1 cellular context compared by ENCODE assay signal in the genomic region with DNA sequence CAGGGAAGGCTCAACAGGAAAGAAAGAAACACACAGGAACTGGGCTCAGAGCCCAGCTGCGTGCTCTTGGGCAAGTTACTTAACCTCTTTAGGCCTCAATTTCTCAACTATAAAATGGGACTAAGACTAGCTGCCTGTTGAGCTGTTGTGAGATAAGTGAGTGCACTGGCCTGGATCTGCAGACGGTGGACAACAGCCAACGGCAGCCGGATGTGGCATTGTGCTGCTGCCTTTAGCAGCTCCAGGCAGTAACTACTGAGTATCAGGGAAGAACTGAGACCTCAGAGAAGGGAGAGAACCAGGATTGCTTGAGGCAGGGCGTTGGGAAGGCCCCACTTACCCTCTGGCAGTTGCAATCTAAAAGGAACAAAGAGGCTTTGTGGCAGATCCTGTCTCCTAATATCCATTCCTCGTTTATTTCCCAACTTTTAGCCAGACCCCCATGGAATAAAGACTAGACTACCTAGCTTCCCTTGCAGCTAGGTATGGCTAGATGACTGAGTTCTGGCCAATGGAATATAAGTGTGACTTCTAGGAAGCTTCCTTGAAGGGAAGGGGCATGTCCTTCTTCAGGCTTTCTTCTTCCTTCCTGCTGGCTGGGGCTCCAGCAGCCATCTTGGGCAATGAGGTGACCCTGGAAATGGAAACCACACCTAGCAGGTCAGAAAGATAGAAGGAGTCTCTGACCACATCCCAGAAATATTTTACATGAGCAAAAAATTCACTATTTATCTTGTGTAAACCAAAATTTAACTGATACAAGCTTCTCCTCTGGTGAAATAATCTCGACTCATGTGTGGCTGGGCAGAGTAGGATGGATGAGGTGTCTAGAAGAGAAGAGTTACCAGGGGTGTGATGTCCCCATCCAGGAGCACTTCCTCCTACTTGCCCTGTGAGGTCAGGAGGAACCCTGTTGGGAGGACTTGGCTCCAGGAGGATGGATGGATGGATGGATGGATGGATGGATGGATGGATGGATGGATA.
A peak's percentile ranks its signal among the peaks of the same experiment; 100 is the strongest.
TF ChIP-seq lines count a peak whose summit lies in the region.

No MANE protein-coding gene starts in this region.

TF ChIP-seq in K562, 482 proteins besides CTCF, POLR2A, EP300 and RAD21 (continued from another document):
- no peak for TF ChIP-seq TAF1 (IDR thresholded peaks at IDR 0.05; ENCODE audit: control insufficient read depth, extremely low read depth, insufficient read depth, low read length, severe bottlenecking)
- TF ChIP-seq ZNF140 (CRISPR knock-in tag; IDR thresholded peaks at IDR 0.05), result no peak
- TF ChIP-seq PCBP1 (IDR thresholded peaks at IDR 0.05; ENCODE audit: low read depth, low read length, poor library complexity, severe bottlenecking), result no peak
- peak in 1 of 3 experiments; percentile 11 for TF ChIP-seq YY1 (IDR thresholded peaks at IDR 0.05; ENCODE audit: borderline replicate concordance in 1 of 3, control insufficient read depth in 1 of 3, extremely low read depth in 1 of 3, insufficient read depth in 3 of 3, insufficient read length in 1 of 3, insufficient replicate concordance in 2 of 3, low read depth in 1 of 3, low read length in 2 of 3)
- TF ChIP-seq TRIM25 (IDR thresholded peaks at IDR 0.05; ENCODE audit: borderline replicate concordance), result no peak
- no peak for TF ChIP-seq ZNF224 (CRISPR knock-in tag; IDR thresholded peaks at IDR 0.05)
- no peak for TF ChIP-seq KLF1 (tag; IDR thresholded peaks at IDR 0.05)
- no peak for TF ChIP-seq ARID1B (IDR thresholded peaks at IDR 0.05)
- no peak for TF ChIP-seq ATF3 (IDR thresholded peaks at IDR 0.05)
- TF ChIP-seq ATF3 (CRISPR knock-in tag; conservative IDR thresholded peaks at IDR 0.05), result no peak
- TF ChIP-seq BRD9 (IDR thresholded peaks at IDR 0.05; ENCODE audit: low read depth, partially characterized antibody), result no peak
- no peak for TF ChIP-seq RBM22 (IDR thresholded peaks at IDR 0.05; ENCODE audit: low read depth, low read length, poor library complexity, severe bottlenecking)
- TF ChIP-seq, protein P1, sequence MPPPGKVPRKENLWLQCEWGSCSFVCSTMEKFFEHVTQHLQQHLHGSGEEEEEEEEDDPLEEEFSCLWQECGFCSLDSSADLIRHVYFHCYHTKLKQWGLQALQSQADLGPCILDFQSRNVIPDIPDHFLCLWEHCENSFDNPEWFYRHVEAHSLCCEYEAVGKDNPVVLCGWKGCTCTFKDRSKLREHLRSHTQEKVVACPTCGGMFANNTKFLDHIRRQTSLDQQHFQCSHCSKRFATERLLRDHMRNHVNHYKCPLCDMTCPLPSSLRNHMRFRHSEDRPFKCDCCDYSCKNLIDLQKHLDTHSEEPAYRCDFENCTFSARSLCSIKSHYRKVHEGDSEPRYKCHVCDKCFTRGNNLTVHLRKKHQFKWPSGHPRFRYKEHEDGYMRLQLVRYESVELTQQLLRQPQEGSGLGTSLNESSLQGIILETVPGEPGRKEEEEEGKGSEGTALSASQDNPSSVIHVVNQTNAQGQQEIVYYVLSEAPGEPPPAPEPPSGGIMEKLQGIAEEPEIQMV (tag; conservative IDR thresholded peaks at IDR 0.05; ENCODE audit: low read depth), result no peak
- no peak for TF ChIP-seq ZNF407 (IDR thresholded peaks at IDR 0.05; ENCODE audit: low read depth)
- peak; percentile 76 to 99 for TF ChIP-seq CBX3 (IDR thresholded peaks at IDR 0.05; ENCODE audit: borderline replicate concordance in 1 of 2, low read length in 2 of 2)
- no peak for TF ChIP-seq ZC3H11A (IDR thresholded peaks at IDR 0.05; ENCODE audit: low read depth, low read length)
- peak; percentile 52; the same call in 1 of the 2 replicates for TF ChIP-seq NR2F6 (CRISPR knock-in tag; IDR thresholded peaks at IDR 0.05)
- TF ChIP-seq RBFOX2 (IDR thresholded peaks at IDR 0.05; ENCODE audit: low read depth, low read length), result no peak
- no peak; the same call in 1 of the 2 replicates for TF ChIP-seq PTRF (tag; IDR thresholded peaks at IDR 0.05)
- 0 out of 2 replicates have a peak, but pooled peaks have one; percentile 7 for TF ChIP-seq CREB5 (CRISPR knock-in tag; IDR thresholded peaks at IDR 0.05)
- TF ChIP-seq HMG20B (CRISPR knock-in tag; IDR thresholded peaks at IDR 0.05), result no peak
- peak; percentile 5; the same call in 1 of the 2 replicates for TF ChIP-seq ZNF239 (CRISPR knock-in tag; IDR thresholded peaks at IDR 0.05)
